In genomic region chrX:40107291-40108083, GRCh38 we compare ENCODE assay signal across 1 cellular context.
TF ChIP-seq lines count a peak whose summit lies in the region.

No MANE protein-coding gene starts in this region.

TF ChIP-seq in HEK293, 187 proteins besides CTCF, POLR2A, EP300 and RAD21 (continued from another document):
- no peak for TF ChIP-seq SP2 (tag by site-specific recombination; IDR thresholded peaks at IDR 0.05)
- TF ChIP-seq ZNF747 (tag by site-specific recombination; IDR thresholded peaks at IDR 0.05): no peak
- TF ChIP-seq ZNF223 (tag by site-specific recombination; IDR thresholded peaks at IDR 0.05): no peak
- TF ChIP-seq, protein P1, sequence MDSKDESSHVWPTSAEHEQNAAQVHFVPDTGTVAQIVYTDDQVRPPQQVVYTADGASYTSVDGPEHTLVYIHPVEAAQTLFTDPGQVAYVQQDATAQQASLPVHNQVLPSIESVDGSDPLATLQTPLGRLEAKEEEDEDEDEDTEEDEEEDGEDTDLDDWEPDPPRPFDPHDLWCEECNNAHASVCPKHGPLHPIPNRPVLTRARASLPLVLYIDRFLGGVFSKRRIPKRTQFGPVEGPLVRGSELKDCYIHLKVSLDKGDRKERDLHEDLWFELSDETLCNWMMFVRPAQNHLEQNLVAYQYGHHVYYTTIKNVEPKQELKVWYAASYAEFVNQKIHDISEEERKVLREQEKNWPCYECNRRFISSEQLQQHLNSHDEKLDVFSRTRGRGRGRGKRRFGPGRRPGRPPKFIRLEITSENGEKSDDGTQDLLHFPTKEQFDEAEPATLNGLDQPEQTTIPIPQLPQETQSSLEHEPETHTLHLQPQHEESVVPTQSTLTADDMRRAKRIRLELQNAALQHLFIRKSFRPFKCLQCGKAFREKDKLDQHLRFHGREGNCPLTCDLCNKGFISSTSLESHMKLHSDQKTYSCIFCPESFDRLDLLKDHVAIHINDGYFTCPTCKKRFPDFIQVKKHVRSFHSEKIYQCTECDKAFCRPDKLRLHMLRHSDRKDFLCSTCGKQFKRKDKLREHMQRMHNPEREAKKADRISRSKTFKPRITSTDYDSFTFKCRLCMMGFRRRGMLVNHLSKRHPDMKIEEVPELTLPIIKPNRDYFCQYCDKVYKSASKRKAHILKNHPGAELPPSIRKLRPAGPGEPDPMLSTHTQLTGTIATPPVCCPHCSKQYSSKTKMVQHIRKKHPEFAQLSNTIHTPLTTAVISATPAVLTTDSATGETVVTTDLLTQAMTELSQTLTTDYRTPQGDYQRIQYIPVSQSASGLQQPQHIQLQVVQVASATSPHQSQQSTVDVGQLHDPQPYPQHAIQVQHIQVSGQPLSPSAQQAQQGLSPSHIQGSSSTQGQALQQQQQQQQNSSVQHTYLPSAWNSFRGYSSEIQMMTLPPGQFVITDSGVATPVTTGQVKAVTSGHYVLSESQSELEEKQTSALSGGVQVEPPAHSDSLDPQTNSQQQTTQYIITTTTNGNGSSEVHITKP (tag by site-specific recombination; IDR thresholded peaks at IDR 0.05): no peak
- no peak for TF ChIP-seq ZNF394 (tag by site-specific recombination; IDR thresholded peaks at IDR 0.05; ENCODE audit: borderline replicate concordance)
- 0 out of 2 replicates have a peak, but pooled peaks have one; percentile 37 for TF ChIP-seq BCL11A (tag by site-specific recombination; IDR thresholded peaks at IDR 0.05; ENCODE audit: low read depth)
- TF ChIP-seq ZNF138 (tag by site-specific recombination; IDR thresholded peaks at IDR 0.05; ENCODE audit: borderline replicate concordance): no peak
- TF ChIP-seq KLF8 (tag by site-specific recombination; IDR thresholded peaks at IDR 0.05): 0 out of 2 replicates have a peak, but pooled peaks have one; percentile 13
- TF ChIP-seq ZNF549 (tag by site-specific recombination; IDR thresholded peaks at IDR 0.05): no peak
- no peak for TF ChIP-seq ZNF23 (tag by site-specific recombination; IDR thresholded peaks at IDR 0.05; ENCODE audit: borderline replicate concordance)
- TF ChIP-seq ZNF596 (tag by site-specific recombination; IDR thresholded peaks at IDR 0.05): peak; percentile 36; the same call in 1 of the 2 replicates
- TF ChIP-seq ZNF621 (tag by site-specific recombination; IDR thresholded peaks at IDR 0.05): no peak
- TF ChIP-seq HOXA7 (CRISPR knock-in tag; IDR thresholded peaks at IDR 0.05; ENCODE audit: borderline replicate concordance): no peak
- TF ChIP-seq ZBTB7A (tag by site-specific recombination; IDR thresholded peaks at IDR 0.05; ENCODE audit: low read depth): no peak
- TF ChIP-seq ZNF473 (tag by site-specific recombination; IDR thresholded peaks at IDR 0.05): no peak
- 0 out of 2 replicates have a peak, but pooled peaks have one; percentile 25 for TF ChIP-seq KLF10 (tag by site-specific recombination; IDR thresholded peaks at IDR 0.05)
- TF ChIP-seq PATZ1 (tag by site-specific recombination; IDR thresholded peaks at IDR 0.05): peak; percentile 4; the same call in 1 of the 2 replicates
- TF ChIP-seq ZNF624 (tag by site-specific recombination; IDR thresholded peaks at IDR 0.05): no peak
- TF ChIP-seq ZNF214 (tag by site-specific recombination; IDR thresholded peaks at IDR 0.05; ENCODE audit: borderline replicate concordance): no peak
- no peak for TF ChIP-seq ZNF114 (tag by site-specific recombination; IDR thresholded peaks at IDR 0.05)
- TF ChIP-seq SETDB1 (IDR thresholded peaks at IDR 0.05; ENCODE audit: insufficient read length, low read length): no peak
- TF ChIP-seq, protein P2, sequence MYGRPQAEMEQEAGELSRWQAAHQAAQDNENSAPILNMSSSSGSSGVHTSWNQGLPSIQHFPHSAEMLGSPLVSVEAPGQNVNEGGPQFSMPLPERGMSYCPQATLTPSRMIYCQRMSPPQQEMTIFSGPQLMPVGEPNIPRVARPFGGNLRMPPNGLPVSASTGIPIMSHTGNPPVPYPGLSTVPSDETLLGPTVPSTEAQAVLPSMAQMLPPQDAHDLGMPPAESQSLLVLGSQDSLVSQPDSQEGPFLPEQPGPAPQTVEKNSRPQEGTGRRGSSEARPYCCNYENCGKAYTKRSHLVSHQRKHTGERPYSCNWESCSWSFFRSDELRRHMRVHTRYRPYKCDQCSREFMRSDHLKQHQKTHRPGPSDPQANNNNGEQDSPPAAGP (tag by site-specific recombination; IDR thresholded peaks at IDR 0.05): peak; percentile 20; the same call in 1 of the 2 replicates
- TF ChIP-seq ATF2 (tag by site-specific recombination; IDR thresholded peaks at IDR 0.05; ENCODE audit: low read depth): no peak
- TF ChIP-seq ZSCAN16 (tag by site-specific recombination; IDR thresholded peaks at IDR 0.05): no peak
- peak; percentile 57; the same call in 1 of the 2 replicates for TF ChIP-seq TCF7L2 (IDR thresholded peaks at IDR 0.05; ENCODE audit: borderline replicate concordance, low read depth, low read length)
- no peak for TF ChIP-seq ZNF146 (tag by site-specific recombination; IDR thresholded peaks at IDR 0.05)
- TF ChIP-seq ZNF600 (tag by site-specific recombination; IDR thresholded peaks at IDR 0.05): no peak
- no peak for TF ChIP-seq ZNF202 (tag by site-specific recombination; IDR thresholded peaks at IDR 0.05; ENCODE audit: borderline replicate concordance)
- no peak for TF ChIP-seq YY1 (tag by site-specific recombination; IDR thresholded peaks at IDR 0.05)
- TF ChIP-seq ZNF324 (tag by site-specific recombination; IDR thresholded peaks at IDR 0.05): no peak
- TF ChIP-seq ZNF404 (tag by site-specific recombination; IDR thresholded peaks at IDR 0.05): no peak
- TF ChIP-seq, protein P3, sequence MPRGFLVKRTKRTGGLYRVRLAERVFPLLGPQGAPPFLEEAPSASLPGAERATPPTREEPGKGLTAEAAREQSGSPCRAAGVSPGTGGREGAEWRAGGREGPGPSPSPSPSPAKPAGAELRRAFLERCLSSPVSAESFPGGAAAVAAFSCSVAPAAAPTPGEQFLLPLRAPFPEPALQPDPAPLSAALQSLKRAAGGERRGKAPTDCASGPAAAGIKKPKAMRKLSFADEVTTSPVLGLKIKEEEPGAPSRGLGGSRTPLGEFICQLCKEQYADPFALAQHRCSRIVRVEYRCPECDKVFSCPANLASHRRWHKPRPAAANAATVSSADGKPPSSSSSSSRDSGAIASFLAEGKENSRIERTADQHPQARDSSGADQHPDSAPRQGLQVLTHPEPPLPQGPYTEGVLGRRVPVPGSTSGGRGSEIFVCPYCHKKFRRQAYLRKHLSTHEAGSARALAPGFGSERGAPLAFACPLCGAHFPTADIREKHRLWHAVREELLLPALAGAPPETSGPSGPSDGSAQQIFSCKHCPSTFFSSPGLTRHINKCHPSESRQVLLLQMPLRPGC (tag by site-specific recombination; IDR thresholded peaks at IDR 0.05): no peak
- TF ChIP-seq ZNF677 (tag by site-specific recombination; IDR thresholded peaks at IDR 0.05): no peak
- TF ChIP-seq OVOL3 (tag by site-specific recombination; IDR thresholded peaks at IDR 0.05): no peak
- TF ChIP-seq ZNF488 (tag by site-specific recombination; IDR thresholded peaks at IDR 0.05): no peak
- no peak for TF ChIP-seq ZNF571 (tag by site-specific recombination; IDR thresholded peaks at IDR 0.05)
- TF ChIP-seq ZBTB20 (tag by site-specific recombination; IDR thresholded peaks at IDR 0.05): peak; percentile 37; the same call in 1 of the 2 replicates
- TF ChIP-seq ZFP69B (tag by site-specific recombination; IDR thresholded peaks at IDR 0.05): peak; percentile 52; the same call in 1 of the 2 replicates
- TF ChIP-seq ZNF311 (tag by site-specific recombination; IDR thresholded peaks at IDR 0.05; ENCODE audit: borderline replicate concordance): no peak
- TF ChIP-seq ZNF112 (tag by site-specific recombination; IDR thresholded peaks at IDR 0.05): no peak
- peak; percentile 20; the same call in 1 of the 2 replicates for TF ChIP-seq ZNF76 (tag by site-specific recombination; IDR thresholded peaks at IDR 0.05; ENCODE audit: borderline replicate concordance, low read depth)
- TF ChIP-seq ZNF366 (tag by site-specific recombination; conservative IDR thresholded peaks at IDR 0.05): no peak
- no peak for TF ChIP-seq PRDM6 (tag by site-specific recombination; IDR thresholded peaks at IDR 0.05)
- TF ChIP-seq KLF1 (tag by site-specific recombination; IDR thresholded peaks at IDR 0.05): no peak
- no peak for TF ChIP-seq ZNF626 (tag by site-specific recombination; IDR thresholded peaks at IDR 0.05)
- TF ChIP-seq ZNF335 (tag by site-specific recombination; conservative IDR thresholded peaks at IDR 0.05): no peak
- no peak for TF ChIP-seq ZNF10 (tag by site-specific recombination; IDR thresholded peaks at IDR 0.05)
- peak; percentile 33 for TF ChIP-seq ZBTB26 (tag by site-specific recombination; optimal IDR thresholded peaks at IDR 0.05)
- TF ChIP-seq ZNF791 (tag by site-specific recombination; IDR thresholded peaks at IDR 0.05): no peak
- TF ChIP-seq ZNF155 (tag by site-specific recombination; IDR thresholded peaks at IDR 0.05): no peak
- TF ChIP-seq ZNF830 (tag by site-specific recombination; IDR thresholded peaks at IDR 0.05; ENCODE audit: low read depth): no peak
- TF ChIP-seq GFI1B (tag by site-specific recombination; IDR thresholded peaks at IDR 0.05): no peak
